In the genomic region with DNA sequence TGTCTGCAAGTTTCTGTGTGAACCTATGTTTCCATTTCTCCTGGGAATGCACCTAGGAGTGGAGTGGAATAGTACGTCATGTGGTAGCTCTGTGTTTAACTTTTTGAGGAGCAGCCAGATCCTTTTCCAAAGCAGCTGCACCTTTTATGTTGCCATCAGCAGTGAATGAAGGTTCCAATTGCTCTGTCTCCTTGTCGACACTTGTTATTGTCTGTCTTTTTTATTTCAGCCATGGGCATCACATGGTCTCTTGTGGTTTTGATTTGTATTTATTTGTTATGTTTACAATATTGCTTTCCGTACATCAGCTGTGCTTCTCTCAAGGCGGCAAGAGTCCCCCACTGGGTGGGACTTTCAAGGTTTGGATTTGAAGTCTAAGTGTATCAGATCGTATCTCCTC, we compare ENCODE assay signal across 27 cellular contexts.
"Had no signal": no experiment of that assay in that cellular context is flagged by ENCODE, and none has a peak within 500 bp of the region (broad histone marks: within the 10 kb centered on the region; RNA-seq: fewer than 3 reads in every experiment).

No MANE protein-coding gene starts in this region.

- H3K4me1 ChIP-seq: colonic mucosa, gastrocnemius medialis, left lung had no signal

- H3K27me3 ChIP-seq: colonic mucosa had no signal

- H3K36me3 ChIP-seq: colonic mucosa, esophagus squamous epithelium, gastrocnemius medialis, heart right ventricle, left lung had no signal

- ATAC-seq: effector memory CD8-positive, alpha-beta T cell; esophagus mucosa; gastrocnemius medialis; heart right ventricle; left cardiac atrium; left lung; left ventricle myocardium superior had no signal

- H3K4me3 ChIP-seq: colonic mucosa, esophagus squamous epithelium, gastrocnemius medialis, heart right ventricle, left lung, lung had no signal

- H3K9me3 ChIP-seq: colonic mucosa, esophagus squamous epithelium, gastrocnemius medialis, left lung had no signal

- H3K4me3 Mint-ChIP-seq: dendritic cell treated with granulocyte-macrophage colony-stimulating factor and Interleukin-4, amounts not matched to agents 40 ng/mL and 50 ng/mL, for 4 days; effector memory CD8-positive, alpha-beta T cell; endodermal cell; memory B cell had no signal

- H3K27ac Mint-ChIP-seq: dendritic cell treated with granulocyte-macrophage colony-stimulating factor and Interleukin-4, amounts not matched to agents 40 ng/mL and 50 ng/mL, for 4 days; effector memory CD8-positive, alpha-beta T cell; endodermal cell; memory B cell had no signal

- FAIRE-seq: endometrium, islet of Langerhans, keratinocyte had no signal

- H3K9me3 Mint-ChIP-seq: dendritic cell treated with granulocyte-macrophage colony-stimulating factor and Interleukin-4, amounts not matched to agents 40 ng/mL and 50 ng/mL, for 4 days; effector memory CD8-positive, alpha-beta T cell had no signal

- H3K4me1 Mint-ChIP-seq: memory B cell had no signal

- DNase-seq: colonic mucosa; cortex of kidney; effector CD8-positive, alpha-beta T cell; effector memory CD8-positive, alpha-beta T cell; endodermal cell; erythroblast; esophagus squamous epithelium; foreskin fibroblast; gastrocnemius medialis; glutamatergic neuron; head of caudate nucleus; heart right ventricle; hippocampal formation; left cardiac atrium; left lung; left ventricle myocardium superior; mammary epithelial cell; mesendoderm; midbrain had no signal

- H3K27ac ChIP-seq: colonic mucosa, epithelial cell of prostate, esophagus squamous epithelium, gastrocnemius medialis, heart right ventricle, left lung had no signal
